ENCODE assay signal across 1 cellular context in genomic region chr3:170307998-170308398, GRCh38.
TF ChIP-seq lines count a peak whose summit lies in the region.

No MANE protein-coding gene starts in this region.

TF ChIP-seq in HepG2, 621 proteins besides CTCF, POLR2A, EP300 and RAD21 (continued from another document):
- TF ChIP-seq SNAPC4 (CRISPR knock-in tag; IDR thresholded peaks at IDR 0.05) (no peak), DDIT3 (CRISPR knock-in tag; IDR thresholded peaks at IDR 0.05) (no peak), EZH2 (conservative IDR thresholded peaks at IDR 0.05; ENCODE audit: low read depth, low read length) (no peak), ZNF770 (CRISPR knock-in tag; IDR thresholded peaks at IDR 0.05) (0 out of 2 replicates have a peak, but pooled peaks have one; percentile 40), FOSL2 (CRISPR knock-in tag; IDR thresholded peaks at IDR 0.05) (peak; percentile 30; the same call in 1 of the 2 replicates), KDM5A (IDR thresholded peaks at IDR 0.05; ENCODE audit: borderline replicate concordance, low read length) (no peak), DZIP1 (CRISPR knock-in tag; IDR thresholded peaks at IDR 0.05) (no peak), IRX3 (CRISPR knock-in tag; IDR thresholded peaks at IDR 0.05; ENCODE audit: borderline replicate concordance, low read depth) (no peak), FOXA3 (CRISPR knock-in tag; IDR thresholded peaks at IDR 0.05) (0 out of 2 replicates have a peak, but pooled peaks have one; percentile 16), MAFG (CRISPR knock-in tag; IDR thresholded peaks at IDR 0.05) (no peak), RBFOX2 (IDR thresholded peaks at IDR 0.05; ENCODE audit: low read depth, low read length) (no peak), CHCHD3 (CRISPR knock-in tag; IDR thresholded peaks at IDR 0.05) (no peak), FOXA1 (IDR thresholded peaks at IDR 0.05) (no peak), FOXA1 (CRISPR knock-in tag; IDR thresholded peaks at IDR 0.05) (0 out of 2 replicates have a peak, but pooled peaks have one; percentile 29), XBP1 (CRISPR knock-in tag; IDR thresholded peaks at IDR 0.05) (no peak), ZXDC (CRISPR knock-in tag; IDR thresholded peaks at IDR 0.05) (no peak), CENPX (CRISPR knock-in tag; IDR thresholded peaks at IDR 0.05) (no peak), SRSF4 (IDR thresholded peaks at IDR 0.05; ENCODE audit: low read depth, low read length, poor library complexity, severe bottlenecking) (no peak), ZNF251 (CRISPR knock-in tag; IDR thresholded peaks at IDR 0.05) (no peak), MEIS1 (CRISPR knock-in tag; IDR thresholded peaks at IDR 0.05; ENCODE audit: borderline replicate concordance) (no peak), RBM39 (IDR thresholded peaks at IDR 0.05; ENCODE audit: low read depth, low read length, poor library complexity, severe bottlenecking) (no peak)
